In genomic region chr17:68697850-68698313, GRCh38 we compare ENCODE assay signal across 10 cellular contexts.
DNase-seq lines count a peak whose midpoint lies in the region; ATAC-seq and TF ChIP-seq lines count a peak whose summit lies in the region.
"Had no signal": no experiment of that assay in that cellular context is flagged by ENCODE, and none has a peak within 500 bp of the region (broad histone marks: within the 10 kb centered on the region; RNA-seq: fewer than 3 reads in every experiment).

No MANE protein-coding gene starts in this region.

- H3K9me3 ChIP-seq in RWPE2 (ENCODE audit: severe bottlenecking) (no peaks in the 10 kb centered on the region), skeletal muscle tissue (ENCODE audit: control insufficient read depth in 3 of 3, low read length in 3 of 3) (peaks cover 0 to 3% (median 0%) of the 10 kb centered on the region in 3 donors)
- no peaks in the 10 kb centered on the region for H3K9me3 ChIP-seq in CD4-positive, alpha-beta memory T cell (ENCODE audit: control insufficient read depth in 1 of 2, low read length in 2 of 2)
- H3K9me3 ChIP-seq: suprapubic skin had no signal

- CTCF ChIA-PET in CD4-positive, alpha-beta memory T cell (lab: Charles Lee; ENCODE audit: partially characterized antibody): no interaction called here

- intact Hi-C loops in CD4-positive, alpha-beta memory T cell (cut with micrococcal nuclease): no loop called here

- H3K4me3 ChIP-seq in RWPE2 (ENCODE audit: severe bottlenecking) (no peak overlapping the region), fibroblast of pulmonary artery (replicated peaks; ENCODE audit: low read depth, low read length) (no peak overlapping the region), skeletal muscle tissue (ENCODE audit: low read length in 3 of 3) (no peak overlapping the region)
- H3K4me3 ChIP-seq in CD4-positive, alpha-beta memory T cell (ENCODE audit: low read length in 2 of 2): no peak overlapping the region
- H3K4me3 ChIP-seq: suprapubic skin had no signal

- peaks cover 0 to 3% (median 0%) of the 10 kb centered on the region in 8 donors for H3K9me3 Mint-ChIP-seq in CD4-positive, alpha-beta memory T cell

- peaks cover 0 to 1% (median 0%) of the 10 kb centered on the region in 4 donors for H3K4me1 Mint-ChIP-seq in CD4-positive, alpha-beta memory T cell

- H3K4me3 Mint-ChIP-seq in CD4-positive, alpha-beta memory T cell: no peak overlapping the region
- H3K4me3 Mint-ChIP-seq: nephron had no signal

- H3K9ac ChIP-seq in skeletal muscle tissue (ENCODE audit: low read depth in 1 of 3, low read length in 3 of 3): no peak overlapping the region

- ATAC-seq in RWPE2 (ENCODE audit: low read depth): peak; percentile 79

- peak; percentile 21 for DNase-seq in HPDE6-E6E7 (ENCODE audit: extremely low spot score)
- DNase-seq in RWPE2 (ENCODE audit: low spot score): no peak
- DNase-seq in fibroblast of pulmonary artery (ENCODE audit: low read depth): peak; percentile 92
- no peak for DNase-seq in NCI-H2171 treated with DMSO at 0.1 percent for 48 hours (lab: John Stamatoyannopoulos, UW)
- no peak for DNase-seq in CD4-positive, alpha-beta memory T cell
- DNase-seq in NCI-H510A (lab: John Stamatoyannopoulos, UW): no peak
- DNase-seq: NCI-H526 had no signal

- H3K27me3 Mint-ChIP-seq in CD4-positive, alpha-beta memory T cell: peaks cover 1 to 21% of the 10 kb centered on the region in 2 donors

- H3K4me1 ChIP-seq in RWPE2 (ENCODE audit: insufficient read depth, poor library complexity, severe bottlenecking) (peaks cover 15% of the 10 kb centered on the region), skeletal muscle tissue (ENCODE audit: control insufficient read depth in 3 of 3, insufficient read depth in 3 of 3, low read length in 3 of 3) (peaks cover 0 to 14% (median 0%) of the 10 kb centered on the region in 3 donors)
- H3K4me1 ChIP-seq in CD4-positive, alpha-beta memory T cell (ENCODE audit: insufficient read depth, low read length): no peaks in the 10 kb centered on the region

- TF ChIP-seq CTCF in RWPE2 (IDR thresholded peaks at IDR 0.05; ENCODE audit: poor library complexity, severe bottlenecking) (no peak), fibroblast of pulmonary artery (IDR thresholded peaks at IDR 0.05; ENCODE audit: low read length, missing control alignments) (no peak)

- no peaks in the 10 kb centered on the region for H3K36me3 Mint-ChIP-seq in CD4-positive, alpha-beta memory T cell

- H3K27me3 ChIP-seq in RWPE2 (ENCODE audit: insufficient read depth, poor library complexity, severe bottlenecking): no peaks in the 10 kb centered on the region
- H3K27me3 ChIP-seq in skeletal muscle tissue (ENCODE audit: control insufficient read depth in 3 of 3, insufficient read depth in 3 of 3, low read length in 3 of 3): no peaks in the 10 kb centered on the region
- no peaks in the 10 kb centered on the region for H3K27me3 ChIP-seq in CD4-positive, alpha-beta memory T cell (ENCODE audit: insufficient read depth, low read length)
- H3K27me3 ChIP-seq: suprapubic skin had no signal

- H3K36me3 ChIP-seq in RWPE2 (ENCODE audit: low read depth) (no peaks in the 10 kb centered on the region), skeletal muscle tissue (ENCODE audit: control insufficient read depth in 3 of 3, insufficient read depth in 3 of 3, low read length in 3 of 3) (no peaks in the 10 kb centered on the region)
- no peaks in the 10 kb centered on the region for H3K36me3 ChIP-seq in CD4-positive, alpha-beta memory T cell (ENCODE audit: insufficient read depth, low read length)
- H3K36me3 ChIP-seq: suprapubic skin had no signal

- POLR2A ChIA-PET in CD4-positive, alpha-beta memory T cell (lab: Charles Lee; ENCODE audit: partially characterized antibody): no interaction called here

- H3K27ac ChIP-seq in RWPE2 (ENCODE audit: poor library complexity, severe bottlenecking) (no peak overlapping the region), skeletal muscle tissue (ENCODE audit: low read depth, low read length) (peak overlapping the region; percentile 59)
- H3K27ac ChIP-seq in CD4-positive, alpha-beta memory T cell (ENCODE audit: low read depth, low read length): no peak overlapping the region
- H3K27ac ChIP-seq: suprapubic skin had no signal

- H3K27ac Mint-ChIP-seq in CD4-positive, alpha-beta memory T cell: no peak overlapping the region

Comparison
In these comparisons a context has a peak if more than half of its experiments do, and no peak if none do; other contexts are left out.
1. DNase-seq: peak in HPDE6-E6E7 (single experiment) and fibroblast of pulmonary artery (single experiment); none in RWPE2 (single experiment), NCI-H2171 treated with DMSO at 0.1 percent for 48 hours (single experiment), CD4-positive, alpha-beta memory T cell (0 of 5) and NCI-H510A (single experiment).